10 cellular contexts compared by ENCODE assay signal in genomic region chr17:69141802-69142472, GRCh38. TPM values are rescaled to one million over a fixed set of nuclear protein-coding genes. Genes with fewer than 3 reads are reported as not detected.
DNase-seq lines count a peak whose midpoint lies in the region; ATAC-seq and TF ChIP-seq lines count a peak whose summit lies in the region.
"Had no signal": no experiment of that assay in that cellular context is flagged by ENCODE, and none has a peak within 500 bp of the region (broad histone marks: within the 10 kb centered on the region; RNA-seq: fewer than 3 reads in every experiment).

ABCA6 (minus strand) TSS chr17:69141895; CDS start chr17:69140703, 1,192 bp downstream.

- H3K18ac ChIP-seq in trophoblast cell (ENCODE audit: low read length) = no peak within 1 kb of the TSS

- H3K4me1 ChIP-seq in adipocyte (ENCODE audit: control insufficient read depth, insufficient read depth, low read length) (peaks cover 46% of the 10 kb centered on the region), trophoblast cell (ENCODE audit: control insufficient read depth in 1 of 2, insufficient read depth in 2 of 2, low read length in 2 of 2) (no peaks in the 10 kb centered on the region)
- no peaks in the 10 kb centered on the region for H3K4me1 ChIP-seq in effector memory CD4-positive, alpha-beta T cell (ENCODE audit: control insufficient read depth, insufficient read depth, low read length, poor library complexity, severe bottlenecking)

- H3K79me2 ChIP-seq in trophoblast cell (ENCODE audit: control insufficient read depth, insufficient read depth, low read length, poor library complexity) = no peaks in the 10 kb centered on the region

- no peak within 1 kb of the TSS for H3K4ac ChIP-seq in trophoblast cell (ENCODE audit: low read depth, low read length)

- no peak within 1 kb of the TSS for H3K27ac ChIP-seq in trophoblast cell (ENCODE audit: low read depth, low read length)
- H3K27ac ChIP-seq in effector memory CD4-positive, alpha-beta T cell (ENCODE audit: insufficient read depth, low read length, poor library complexity, severe bottlenecking) = no peak within 1 kb of the TSS
- H3K27ac ChIP-seq: C4-2B had no signal

- H4K8ac ChIP-seq in trophoblast cell (ENCODE audit: low read depth, low read length) = no peak within 1 kb of the TSS

- H3K36me3 ChIP-seq in adipocyte (ENCODE audit: control insufficient read depth, insufficient read depth, low read length, severe bottlenecking) = peaks cover 9% of the 10 kb centered on the region
- H3K36me3 ChIP-seq in trophoblast cell (ENCODE audit: control insufficient read depth in 1 of 2, insufficient read depth in 2 of 2, low read length in 2 of 2) = no peaks in the 10 kb centered on the region
- no peaks in the 10 kb centered on the region for H3K36me3 ChIP-seq in effector memory CD4-positive, alpha-beta T cell (ENCODE audit: control insufficient read depth, insufficient read depth, low read length)

- H2BK120ac ChIP-seq in trophoblast cell (ENCODE audit: insufficient read depth, low read length, poor library complexity) = no peak within 1 kb of the TSS

- no peak within 1 kb of the TSS for H3K4me2 ChIP-seq in trophoblast cell (ENCODE audit: low read length)

- H3K9ac ChIP-seq in adipocyte (ENCODE audit: low read length) (peak within 1 kb of the TSS; percentile 88), trophoblast cell (ENCODE audit: low read length) (no peak within 1 kb of the TSS)

- intact Hi-C loops in posterior vena cava (cut with DNase I) = no loop called here

- WGBS in trophoblast cell (ENCODE audit: extremely low coverage, insufficient coverage, insufficient read length) = no CpG with 5 or more reads among the region's 4 CpGs

- H3K14ac ChIP-seq in trophoblast cell (ENCODE audit: low read length) = no peak within 1 kb of the TSS

- no peaks in the 10 kb centered on the region for H3K79me1 ChIP-seq in trophoblast cell (ENCODE audit: low read length)

- H2BK5ac ChIP-seq in trophoblast cell (ENCODE audit: low read depth, low read length, poor library complexity) = no peak within 1 kb of the TSS

- POLR2A ChIA-PET in HEK293T (lab: Yijun Ruan, JAX) = no interaction called here

- no peak for ATAC-seq in GM21515 (IDR thresholded peaks at IDR 0.05; ENCODE audit: unreplicated experiment)

- H3K4me3 ChIP-seq in adipocyte (ENCODE audit: low read length) (peak within 1 kb of the TSS; percentile 82), trophoblast cell (ENCODE audit: low read depth, low read length) (no peak within 1 kb of the TSS)
- no peak within 1 kb of the TSS for H3K4me3 ChIP-seq in effector memory CD4-positive, alpha-beta T cell (ENCODE audit: insufficient read depth, low read depth, low read length, poor library complexity, severe bottlenecking)

- H2AFZ ChIP-seq in trophoblast cell (ENCODE audit: insufficient read depth, low read length, poor library complexity) = no peak within 1 kb of the TSS

- no peaks in the 10 kb centered on the region for H3K27me3 ChIP-seq in adipocyte (replicated peaks; ENCODE audit: control insufficient read depth, insufficient read depth, low read length)
- H3K27me3 ChIP-seq in trophoblast cell (ENCODE audit: insufficient read depth, low read length) = no peaks in the 10 kb centered on the region
- no peaks in the 10 kb centered on the region for H3K27me3 ChIP-seq in effector memory CD4-positive, alpha-beta T cell (replicated peaks; ENCODE audit: control insufficient read depth, insufficient read depth, low read length, poor library complexity, severe bottlenecking)

- DNase-seq in AG08396 (ENCODE audit: low spot score) = peak; percentile 10
- DNase-seq in adipocyte (ENCODE audit: low read depth) = peak; percentile 68
- DNase-seq in glomerular endothelial cell (ENCODE audit: extremely low read depth, low read depth, low spot score) = peak; percentile 34
- no peak for DNase-seq in posterior vena cava (ENCODE audit: low spot score)
- DNase-seq in trophoblast cell = no peak
- no peak for DNase-seq in HEK293T (ENCODE audit: extremely low spot score)
- no peak for DNase-seq in effector memory CD4-positive, alpha-beta T cell
- DNase-seq: activated CD8-positive, alpha-beta memory T cell treated with anti-CD3 and anti-CD28 coated beads, Interleukin-2, amount 50 U/mL, for 4 hours had no signal

- H3K9me3 ChIP-seq in adipocyte (ENCODE audit: control insufficient read depth, low read length) (no peaks in the 10 kb centered on the region), trophoblast cell (ENCODE audit: insufficient read depth, low read depth, low read length) (no peaks in the 10 kb centered on the region)
- H3K9me3 ChIP-seq in effector memory CD4-positive, alpha-beta T cell (ENCODE audit: control insufficient read depth, low read length) = no peaks in the 10 kb centered on the region

- H3K23ac ChIP-seq in trophoblast cell (ENCODE audit: low read length) = no peak within 1 kb of the TSS

- CTCF ChIA-PET in HEK293T (lab: Yijun Ruan, JAX) = interaction anchor here (0.6 kb wide), 1 partner anchor 12 kb away, joined by 3 read pairs; no protein-coding TSS in a partner anchor

- no peak within 1 kb of the TSS for H4K12ac ChIP-seq in trophoblast cell (ENCODE audit: low read depth, low read length)

- H2AK5ac ChIP-seq in trophoblast cell (ENCODE audit: low read length) = no peak within 1 kb of the TSS

- no peak within 1 kb of the TSS for H4K91ac ChIP-seq in trophoblast cell (ENCODE audit: low read depth, low read length)

- no peak within 1 kb of the TSS for H2BK12ac ChIP-seq in trophoblast cell (ENCODE audit: low read length)

TF ChIP-seq in HEK293T, 16 proteins besides CTCF, POLR2A, EP300 and RAD21:
- no peak for TF ChIP-seq CTBP1 (IDR thresholded peaks at IDR 0.05; ENCODE audit: borderline replicate concordance)
- TF ChIP-seq L3MBTL2 (conservative IDR thresholded peaks at IDR 0.05) = no peak
- TF ChIP-seq SUZ12 (IDR thresholded peaks at IDR 0.05) = no peak
- TF ChIP-seq LEF1 (IDR thresholded peaks at IDR 0.05; ENCODE audit: borderline replicate concordance) = no peak
- no peak for TF ChIP-seq SP1 (IDR thresholded peaks at IDR 0.05)
- no peak for TF ChIP-seq FOXM1 (IDR thresholded peaks at IDR 0.05; ENCODE audit: borderline replicate concordance)
- TF ChIP-seq ELF4 (IDR thresholded peaks at IDR 0.05) = no peak
- TF ChIP-seq NFRKB (IDR thresholded peaks at IDR 0.05) = no peak
- TF ChIP-seq ARNT (IDR thresholded peaks at IDR 0.05) = no peak

RNA-seq across cellular contexts. Expression of gene ABCA6, which starts in this region (rescaled TPM):
- total RNA-seq in glomerular endothelial cell = 0.58 and 10.1 TPM in 2 replicates
- total RNA-seq in posterior vena cava = 10 to 100 TPM; 49.4 to 58.6 TPM
- 0.01 TPM in 1 of 2 replicates, not detected in the other for polyA plus RNA-seq in trophoblast cell (2013)

Comparison
In these comparisons a context has a peak if more than half of its experiments do, and no peak if none do; other contexts are left out.
1. DNase-seq: peak in AG08396 (single experiment), adipocyte (single experiment) and glomerular endothelial cell (single experiment); none in posterior vena cava (single experiment), trophoblast cell (0 of 2), HEK293T (single experiment) and effector memory CD4-positive, alpha-beta T cell (0 of 3).